ENCODE assay signal across 9 cellular contexts in genomic region chr10:97882142-97883091, GRCh38. TPM values are rescaled to one million over a fixed set of nuclear protein-coding genes. Genes with fewer than 3 reads are reported as not detected.
A peak's percentile ranks its signal among the peaks of the same experiment; 100 is the strongest.
DNase-seq lines count a peak whose midpoint lies in the region; ATAC-seq, FAIRE-seq and TF ChIP-seq lines count a peak whose summit lies in the region.
"Had no signal": no experiment of that assay in that cellular context is flagged by ENCODE, and none has a peak within 500 bp of the region (broad histone marks: within the 10 kb centered on the region; RNA-seq: fewer than 3 reads in every experiment).

No MANE protein-coding gene starts in this region.

- DNase-seq in GM03348 (ENCODE audit: low spot score) (peak; percentile 88), NCI-H226 (peak; percentile 95), pancreas (peak in 3 of 6 donors; percentile 33 to 67 (median 58)), D341Med (ENCODE audit: low spot score) (no peak), NCI-H187 (lab: John Stamatoyannopoulos, UW) (no peak), erythroblast (lab: John Stamatoyannopoulos, UW) (no peak)
- DNase-seq in effector memory CD8-positive, alpha-beta T cell, result no peak
- no peak for DNase-seq in activated CD8-positive, alpha-beta memory T cell treated with anti-CD3 and anti-CD28 coated beads, Interleukin-2, amount 50 U/mL, for 4 hours
- DNase-seq: Karpas-422 had no signal

- H3K27ac ChIP-seq in pancreas, result peak overlapping the region in 1 of 4 donors; percentile 13

- no peaks in the 10 kb centered on the region for H3K9me3 Mint-ChIP-seq in effector memory CD8-positive, alpha-beta T cell

- peak overlapping the region in 1 of 2 donors; percentile 13 for H3K4me3 Mint-ChIP-seq in effector memory CD8-positive, alpha-beta T cell

- 68 to 72% methylated on average over 11 of the region's 11 CpGs for WGBS in pancreas, 2 donors

- no peak overlapping the region for H3K4me3 ChIP-seq in pancreas

- no peak for TF ChIP-seq CTCF in pancreas (IDR thresholded peaks at IDR 0.05)

- peaks cover 4 to 14% of the 10 kb centered on the region in 2 donors for H3K4me1 Mint-ChIP-seq in effector memory CD8-positive, alpha-beta T cell (ENCODE audit: low read depth in 2 of 2)

- no peaks in the 10 kb centered on the region for H3K36me3 Mint-ChIP-seq in effector memory CD8-positive, alpha-beta T cell (ENCODE audit: insufficient read depth)

- no peak for FAIRE-seq in pancreas (lab: Jason Lieb, UNC)

- TF ChIP-seq POLR2A in erythroblast (IDR thresholded peaks at IDR 0.05; ENCODE audit: low read length), result no peak

- peak overlapping the region in 1 of 2 donors; percentile 33 for H3K27ac Mint-ChIP-seq in effector memory CD8-positive, alpha-beta T cell

- no peaks in the 10 kb centered on the region for H3K4me1 ChIP-seq in pancreas

- H3K9me3 ChIP-seq in pancreas, result no peaks in the 10 kb centered on the region

- intact Hi-C loops in pancreas (cut with DNase I), result no loop called here

- no peaks in the 10 kb centered on the region for H3K27me3 ChIP-seq in pancreas

- no peaks in the 10 kb centered on the region for H3K36me3 ChIP-seq in pancreas

- H3K27me3 Mint-ChIP-seq in effector memory CD8-positive, alpha-beta T cell, result peaks cover 16% of the 10 kb centered on the region in 2 donors

- peak; percentile 61 for ATAC-seq in effector memory CD8-positive, alpha-beta T cell (replicated peaks)
- peak; percentile 72 to 90 (median 84) for ATAC-seq in pancreas

RNA-seq across cellular contexts. Expression of gene GOLGA7B, which starts 32.8 kb away (rescaled TPM):
- total RNA-seq in pancreas, result 1 to 10 TPM; 2.0 to 7.8 (median 3.4) TPM
- polyA plus RNA-seq in pancreas, result 10 to 100 TPM; 18.7 to 38.7 TPM

Comparison
In these comparisons a context has a peak if more than half of its experiments do, and no peak if none do; other contexts are left out.
1. DNase-seq: peak in GM03348 (single experiment) and NCI-H226 (single experiment); none in effector memory CD8-positive, alpha-beta T cell (0 of 3), D341Med (single experiment), NCI-H187 (0 of 2), erythroblast (0 of 2) and activated CD8-positive, alpha-beta memory T cell treated with anti-CD3 and anti-CD28 coated beads, Interleukin-2, amount 50 U/mL, for 4 hours (single experiment).